ENCODE assay signal across 8 cellular contexts in genomic region chrX:150683536-150684146, GRCh38. TPM values are rescaled to one million over a fixed set of nuclear protein-coding genes. Genes with fewer than 3 reads are reported as not detected.
DNase-seq lines count a peak whose midpoint lies in the region; TF ChIP-seq lines count a peak whose summit lies in the region.

No MANE protein-coding gene starts in this region.

- intact Hi-C loops in esophagus muscularis mucosa (cut with DNase I), result no loop called here

- H3K23ac ChIP-seq in neuronal stem cell (ENCODE audit: low read depth, low read length, poor library complexity), result no peak overlapping the region

- H4K8ac ChIP-seq in neuronal stem cell (ENCODE audit: low read depth, low read length), result no peak overlapping the region

- TF ChIP-seq EP300 in esophagus muscularis mucosa (IDR thresholded peaks at IDR 0.05), result no peak

- no peak overlapping the region for H2BK12ac ChIP-seq in neuronal stem cell (ENCODE audit: low read length)

- H3K9me3 ChIP-seq in esophagus muscularis mucosa (no peaks in the 10 kb centered on the region), neuronal stem cell (replicated peaks in 1 of 2; ENCODE audit: control insufficient read depth in 2 of 2, insufficient read depth in 1 of 2, low read depth in 1 of 2, low read length in 2 of 2) (no peaks in the 10 kb centered on the region)

- no peaks in the 10 kb centered on the region for H3K27me3 ChIP-seq in HL-60 (ENCODE audit: insufficient read depth, poor library complexity, severe bottlenecking)
- no peaks in the 10 kb centered on the region for H3K27me3 ChIP-seq in esophagus muscularis mucosa
- H3K27me3 ChIP-seq in neuronal stem cell (ENCODE audit: control insufficient read depth in 3 of 3, insufficient read depth in 3 of 3, low read depth in 1 of 3, low read length in 3 of 3), result peaks cover 0 to 2% (median 0%) of the 10 kb centered on the region in 3 experiments

- no peak overlapping the region for H3K4ac ChIP-seq in neuronal stem cell (ENCODE audit: low read length)

- no peak overlapping the region for H2BK15ac ChIP-seq in neuronal stem cell (ENCODE audit: low read length)

- no peak overlapping the region for H2AFZ ChIP-seq in neuronal stem cell (ENCODE audit: low read length)

- no peaks in the 10 kb centered on the region for H3K4me1 ChIP-seq in esophagus muscularis mucosa
- H3K4me1 ChIP-seq in neuronal stem cell (ENCODE audit: control insufficient read depth in 2 of 2, insufficient read depth in 1 of 2, low read depth in 1 of 2, low read length in 2 of 2), result no peaks in the 10 kb centered on the region

- H4K91ac ChIP-seq in neuronal stem cell (ENCODE audit: low read depth, low read length, poor library complexity), result no peak overlapping the region

- H3K27ac ChIP-seq in HL-60 (replicated peaks) (no peak overlapping the region), esophagus muscularis mucosa (replicated peaks in 1 of 4) (no peak overlapping the region), neuronal stem cell (replicated peaks; ENCODE audit: low read length) (no peak overlapping the region)

- TF ChIP-seq CTCF in HL-60 (IDR thresholded peaks at IDR 0.05; ENCODE audit: insufficient read depth, low read length), result peak; percentile 54
- peak in 2 of 3 experiments; percentile 26 to 51 for TF ChIP-seq CTCF in esophagus muscularis mucosa (IDR thresholded peaks at IDR 0.05)

- H2AK5ac ChIP-seq in neuronal stem cell (ENCODE audit: low read depth, low read length), result no peak overlapping the region

- no peak overlapping the region for H3K4me3 ChIP-seq in HL-60 (replicated peaks; ENCODE audit: insufficient read depth, low read length)
- H3K4me3 ChIP-seq in esophagus muscularis mucosa, result no peak overlapping the region
- no peak overlapping the region for H3K4me3 ChIP-seq in neuronal stem cell (ENCODE audit: low read length in 2 of 2)

- TF ChIP-seq POLR2A in esophagus muscularis mucosa (IDR thresholded peaks at IDR 0.05; ENCODE audit: low read depth), result no peak

- DNase-seq in NCI-H2171 treated with DMSO at 0.1 percent for 48 hours (lab: John Stamatoyannopoulos, UW) (peak; percentile 16), NCI-H2171 (lab: John Stamatoyannopoulos, UW) (no peak), HL-60 (ENCODE audit: low read depth in 1 of 2, low spot score in 1 of 2) (peak in 1 of 2 experiments; percentile 36), RPMI8226 (peak; percentile 74), esophagus muscularis mucosa (ENCODE audit: extremely low spot score) (no peak), superior temporal gyrus (ENCODE audit: extremely low spot score) (peak; percentile 38), neuronal stem cell (ENCODE audit: low spot score) (no peak), foreskin melanocyte (no peak)

- no peak overlapping the region for H2BK5ac ChIP-seq in neuronal stem cell (ENCODE audit: low read length)

- no peak overlapping the region for H3K9ac ChIP-seq in neuronal stem cell (ENCODE audit: low read depth, low read length, poor library complexity)

- H3K79me1 ChIP-seq in neuronal stem cell (ENCODE audit: low read depth, low read length), result no peaks in the 10 kb centered on the region

- 44% methylated on average over 7 of the region's 7 CpGs for WGBS in esophagus muscularis mucosa
- WGBS in neuronal stem cell (ENCODE audit: extremely low coverage in 2 of 2, insufficient read length in 2 of 2, insufficient replicate concordance in 1 of 2), 2 donors, result no CpG with 5 or more reads among the region's 7 CpGs

- no peak overlapping the region for H3K4me2 ChIP-seq in neuronal stem cell (ENCODE audit: insufficient read depth, low read length, poor library complexity, severe bottlenecking)

- H3K36me3 ChIP-seq in esophagus muscularis mucosa (no peaks in the 10 kb centered on the region), neuronal stem cell (replicated peaks in 1 of 2; ENCODE audit: control insufficient read depth in 2 of 2, insufficient read depth in 2 of 2, low read length in 2 of 2) (no peaks in the 10 kb centered on the region)

- H3K18ac ChIP-seq in neuronal stem cell (ENCODE audit: low read length), result no peak overlapping the region

- H2BK120ac ChIP-seq in neuronal stem cell (ENCODE audit: low read depth, low read length), result no peak overlapping the region

- no peak overlapping the region for H3K14ac ChIP-seq in neuronal stem cell (ENCODE audit: low read length)

RNA-seq across cellular contexts. Expression of gene MTMR1, which starts 9.6 kb away (rescaled TPM):
- 10 to 100 TPM; 15.0 to 27.7 (median 22.1) TPM for total RNA-seq in esophagus muscularis mucosa
- polyA plus RNA-seq in neuronal stem cell (2013, experiment 1 of 2), result 13.4 TPM
- 13.9 TPM for polyA plus RNA-seq in neuronal stem cell (2013, experiment 2 of 2)

Comparison
In these comparisons a context has a peak if more than half of its experiments do, and no peak if none do; other contexts are left out.
1. DNase-seq: peak in NCI-H2171 treated with DMSO at 0.1 percent for 48 hours (single experiment), RPMI8226 (single experiment) and superior temporal gyrus (single experiment); none in NCI-H2171 (single experiment), esophagus muscularis mucosa (single experiment), neuronal stem cell (single experiment) and foreskin melanocyte (single experiment).